Comparison of ENCODE assay signal across 27 cellular contexts in the genomic region with DNA sequence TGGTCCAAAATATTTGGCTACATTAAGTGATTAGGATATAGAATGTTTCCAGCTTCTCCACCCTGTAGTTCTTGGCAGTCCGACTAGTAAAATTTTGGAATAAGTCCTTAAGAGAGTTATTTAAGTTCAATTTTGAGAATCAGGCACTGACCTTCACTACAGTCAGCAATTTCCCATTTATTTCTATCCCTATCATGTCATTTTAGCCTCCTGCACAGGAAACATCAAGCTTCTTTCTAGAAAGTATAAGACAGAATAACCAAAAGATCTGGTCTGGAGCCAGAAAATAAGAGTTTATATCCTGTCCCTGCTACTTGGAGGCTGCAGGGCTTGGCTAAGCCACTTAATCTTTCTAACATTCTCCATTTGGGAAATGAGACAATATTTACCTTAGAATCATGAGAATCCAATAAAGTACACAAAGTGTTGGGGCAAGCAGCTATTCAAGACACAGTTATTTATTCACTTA.
DNase-seq lines count a peak whose midpoint lies in the region; ATAC-seq, FAIRE-seq and TF ChIP-seq lines count a peak whose summit lies in the region.
"Had no signal": no experiment of that assay in that cellular context is flagged by ENCODE, and none has a peak within 500 bp of the region (broad histone marks: within the 10 kb centered on the region; RNA-seq: fewer than 3 reads in every experiment).

No MANE protein-coding gene starts in this region.

- H3K4me3 ChIP-seq in BJ (ENCODE audit: low read depth, low read length) (no peak overlapping the region), MG63 (no peak overlapping the region)
- H3K4me3 ChIP-seq in naive thymus-derived CD4-positive, alpha-beta T cell (ENCODE audit: low read length) = no peak overlapping the region
- H3K4me3 ChIP-seq: colonic mucosa, skin epidermis had no signal

- H3K27me3 ChIP-seq in BJ (ENCODE audit: control insufficient read depth, insufficient read depth, low read length) = no peaks in the 10 kb centered on the region
- H3K27me3 ChIP-seq in MG63 = no peaks in the 10 kb centered on the region
- no peaks in the 10 kb centered on the region for H3K27me3 ChIP-seq in naive thymus-derived CD4-positive, alpha-beta T cell (ENCODE audit: control insufficient read depth in 2 of 2, insufficient read depth in 2 of 2, low read length in 2 of 2)
- H3K27me3 ChIP-seq: colonic mucosa had no signal

- H3K36me3 ChIP-seq in BJ (ENCODE audit: control insufficient read depth, insufficient read depth, low read length) = no peaks in the 10 kb centered on the region
- no peaks in the 10 kb centered on the region; the same call in 1 of the 2 replicates for H3K36me3 ChIP-seq in MG63
- H3K36me3 ChIP-seq in naive thymus-derived CD4-positive, alpha-beta T cell (ENCODE audit: control insufficient read depth in 2 of 3, insufficient read depth in 3 of 3, low read length in 3 of 3) = no peaks in the 10 kb centered on the region
- H3K36me3 ChIP-seq: colonic mucosa had no signal

- FAIRE-seq in urothelium cell line (lab: Jason Lieb, UNC) = no peak
- FAIRE-seq: H1 had no signal

- ATAC-seq in left colon = no peak
- no peak for ATAC-seq in naive thymus-derived CD4-positive, alpha-beta T cell
- ATAC-seq: activated CD8-positive, alpha-beta T cell treated with anti-CD3 and anti-CD28 coated beads for 36 hours; activated naive CD8-positive, alpha-beta T cell treated with anti-CD3 and anti-CD28 coated beads, Interleukin-2, amount 50 U/mL, for 24 hours had no signal

- DNase-seq in BJ (ENCODE audit: low read depth) (peak; percentile 11), MG63 (peak; percentile 21), fibroblast of peridontal ligament (ENCODE audit: extremely low read depth) (peak; percentile 37), osteocyte (ENCODE audit: extremely low spot score, unreplicated experiment) (no peak), left colon (no peak), urothelium cell line (ENCODE audit: low spot score) (no peak), T-helper 2 cell (no peak)
- DNase-seq in naive thymus-derived CD4-positive, alpha-beta T cell = no peak
- DNase-seq: activated CD4-positive, CD25-positive, alpha-beta regulatory T cell treated with anti-CD3 and anti-CD28 coated beads, Interleukin-2, amount 50 U/mL, for 72 hours; activated CD8-positive, alpha-beta T cell treated with anti-CD3 and anti-CD28 coated beads for 36 hours; activated effector memory CD4-positive, alpha-beta T cell treated with anti-CD3 and anti-CD28 coated beads, Interleukin-2, amount 50 U/mL, for 16 hours; activated naive CD8-positive, alpha-beta T cell treated with anti-CD3 and anti-CD28 coated beads, Interleukin-2, amount 50 U/mL, for 24 hours; activated T-cell treated with anti-CD3 and anti-CD28 coated beads for 4 hours; colonic mucosa; DMS79 treated with DMSO at 0.1 percent for 48 hours; NCI-H1436; NCI-H524; nephron progenitor cell; posterior cingulate gyrus; stimulated activated CD4-positive, alpha-beta T cell treated with anti-CD3 and anti-CD28 coated beads, Interleukin-4, amount 100 ng/mL, for 1 hour; stimulated activated naive CD4-positive, alpha-beta T cell treated with Interleukin-2 at 50 U/mL for 16 hours had no signal

- peaks cover 12% of the 10 kb centered on the region for H3K9me3 Mint-ChIP-seq in osteocyte (ENCODE audit: unreplicated experiment)
- peaks cover 0 to 26% (median 5%) of the 10 kb centered on the region in 11 donors for H3K9me3 Mint-ChIP-seq in naive thymus-derived CD4-positive, alpha-beta T cell
- H3K9me3 Mint-ChIP-seq: nephron progenitor cell had no signal

- POLR2A ChIA-PET in BJ (lab: Charles Lee) = interaction anchor here (0.5 to 0.6 kb wide), 2 partner anchors 39 to 375 kb away, joined by 3 to 4 read pairs; no protein-coding TSS in a partner anchor
- POLR2A ChIA-PET in naive thymus-derived CD4-positive, alpha-beta T cell (lab: Charles Lee) = no interaction called here

- H3K27me3 Mint-ChIP-seq in osteocyte (ENCODE audit: unreplicated experiment) = no peaks in the 10 kb centered on the region
- H3K27me3 Mint-ChIP-seq in naive thymus-derived CD4-positive, alpha-beta T cell = no peaks in the 10 kb centered on the region
- H3K27me3 Mint-ChIP-seq: activated CD8-positive, alpha-beta T cell treated with anti-CD3 and anti-CD28 coated beads for 36 hours; activated naive CD8-positive, alpha-beta T cell treated with anti-CD3 and anti-CD28 coated beads, Interleukin-2, amount 50 U/mL, for 24 hours; B cell; IgD-negative memory B cell had no signal

- CTCF ChIA-PET in BJ (lab: Yijun Ruan, JAX) = interaction anchor here (1.1 kb wide), 1 partner anchor 17 kb away, joined by 3 read pairs; no protein-coding TSS in a partner anchor
- CTCF ChIA-PET in naive thymus-derived CD4-positive, alpha-beta T cell (lab: Charles Lee) = no interaction called here

- H3K27ac Mint-ChIP-seq in osteocyte (ENCODE audit: unreplicated experiment) = peak overlapping the region; percentile 45
- H3K27ac Mint-ChIP-seq in naive thymus-derived CD4-positive, alpha-beta T cell = no peak overlapping the region
- H3K27ac Mint-ChIP-seq: activated CD8-positive, alpha-beta T cell treated with anti-CD3 and anti-CD28 coated beads for 36 hours; activated naive CD8-positive, alpha-beta T cell treated with anti-CD3 and anti-CD28 coated beads, Interleukin-2, amount 50 U/mL, for 24 hours; B cell; brain; IgD-negative memory B cell; nephron progenitor cell had no signal

- no peaks in the 10 kb centered on the region for H3K4me1 ChIP-seq in naive thymus-derived CD4-positive, alpha-beta T cell (ENCODE audit: control insufficient read depth in 2 of 2, insufficient read depth in 2 of 2, low read length in 2 of 2)
- H3K4me1 ChIP-seq: colonic mucosa had no signal

- no peak overlapping the region for H3K27ac ChIP-seq in naive thymus-derived CD4-positive, alpha-beta T cell (ENCODE audit: low read depth, low read length)
- H3K27ac ChIP-seq: colonic mucosa, HL-60, skin epidermis had no signal

- no peak overlapping the region for H3K4me3 Mint-ChIP-seq in osteocyte (ENCODE audit: unreplicated experiment)
- no peak overlapping the region for H3K4me3 Mint-ChIP-seq in naive thymus-derived CD4-positive, alpha-beta T cell
- H3K4me3 Mint-ChIP-seq: activated CD8-positive, alpha-beta T cell treated with anti-CD3 and anti-CD28 coated beads for 36 hours; activated naive CD8-positive, alpha-beta T cell treated with anti-CD3 and anti-CD28 coated beads, Interleukin-2, amount 50 U/mL, for 24 hours; B cell; brain; IgD-negative memory B cell; nephron progenitor cell had no signal

- peaks cover 14% of the 10 kb centered on the region for H3K36me3 Mint-ChIP-seq in osteocyte (ENCODE audit: unreplicated experiment)
- peaks cover 6 to 46% (median 33%) of the 10 kb centered on the region in 5 donors for H3K36me3 Mint-ChIP-seq in naive thymus-derived CD4-positive, alpha-beta T cell
- H3K36me3 Mint-ChIP-seq: IgD-negative memory B cell had no signal

- no peaks in the 10 kb centered on the region; the same call in 1 of the 2 replicates for H3K9me3 ChIP-seq in MG63
- no peaks in the 10 kb centered on the region for H3K9me3 ChIP-seq in naive thymus-derived CD4-positive, alpha-beta T cell (ENCODE audit: control insufficient read depth in 2 of 3, low read length in 3 of 3)
- H3K9me3 ChIP-seq: colonic mucosa had no signal

- intact Hi-C loops in left colon (cut with DNase I, micrococcal nuclease) = no loop called here
- intact Hi-C loops in naive thymus-derived CD4-positive, alpha-beta T cell (cut with micrococcal nuclease) = no loop called here

- peaks cover 17% of the 10 kb centered on the region for H3K4me1 Mint-ChIP-seq in osteocyte (ENCODE audit: unreplicated experiment)
- H3K4me1 Mint-ChIP-seq in naive thymus-derived CD4-positive, alpha-beta T cell = peaks cover 0 to 9% (median 3%) of the 10 kb centered on the region in 7 donors
- H3K4me1 Mint-ChIP-seq: activated naive CD8-positive, alpha-beta T cell treated with anti-CD3 and anti-CD28 coated beads, Interleukin-2, amount 50 U/mL, for 24 hours; B cell; brain; IgD-negative memory B cell; nephron progenitor cell had no signal

- TF ChIP-seq CTCF in BJ (IDR thresholded peaks at IDR 0.05; ENCODE audit: insufficient read depth, low read depth, low read length) (no peak), osteocyte (IDR thresholded peaks at IDR 0.05) (no peak)

Comparison
In these comparisons a context has a peak if more than half of its experiments do, and no peak if none do; other contexts are left out.
1. DNase-seq: peak in BJ (single experiment), MG63 (single experiment) and fibroblast of peridontal ligament (single experiment); none in osteocyte (single experiment), left colon (0 of 2), naive thymus-derived CD4-positive, alpha-beta T cell (0 of 9), urothelium cell line (single experiment) and T-helper 2 cell (0 of 5).